13 cellular contexts compared by ENCODE assay signal in the genomic region with DNA sequence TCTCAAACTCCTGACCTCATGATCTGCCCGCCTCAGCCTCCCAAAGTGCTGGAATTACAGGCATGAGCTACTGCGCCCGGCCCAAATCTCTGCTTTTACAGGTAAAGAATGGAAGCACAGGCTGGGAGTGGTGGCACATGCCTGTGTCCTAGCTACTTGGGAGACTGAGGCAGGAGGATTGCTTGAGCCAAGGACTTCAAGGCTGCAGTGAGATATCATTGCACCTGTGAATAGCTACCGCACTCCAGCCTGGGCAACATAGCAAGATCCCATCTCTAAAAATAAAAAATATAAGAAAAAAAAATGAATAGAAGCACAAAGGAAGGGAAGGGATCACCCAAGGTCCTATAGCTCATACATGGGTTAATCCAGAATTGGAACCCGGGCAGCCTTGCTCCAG. TPM values are rescaled to one million over a fixed set of nuclear protein-coding genes. Genes with fewer than 3 reads are reported as not detected.
"Had no signal": no experiment of that assay in that cellular context is flagged by ENCODE, and none has a peak within 500 bp of the region (broad histone marks: within the 10 kb centered on the region; RNA-seq: fewer than 3 reads in every experiment).

No MANE protein-coding gene starts in this region.

- H3K9me3 Mint-ChIP-seq: activated CD4-positive, alpha-beta memory T cell treated with anti-CD3 and anti-CD28 coated beads, Interleukin-2, amount 10 ng/mL, durations not matched to agents 7 days and 5 days; activated naive CD8-positive, alpha-beta T cell treated with anti-CD3 and anti-CD28 coated beads for 36 hours; activated T-cell treated with anti-CD3 and anti-CD28 coated beads, Interleukin-2, amount 50 U/mL, for 72 hours had no signal

- H3K4me3 Mint-ChIP-seq: activated CD4-positive, alpha-beta memory T cell treated with anti-CD3 and anti-CD28 coated beads, Interleukin-2, amount 10 ng/mL, durations not matched to agents 7 days and 5 days; activated naive CD8-positive, alpha-beta T cell treated with anti-CD3 and anti-CD28 coated beads for 36 hours; activated T-cell treated with anti-CD3 and anti-CD28 coated beads, Interleukin-2, amount 50 U/mL, for 72 hours had no signal

- H3K36me3 Mint-ChIP-seq: activated naive CD8-positive, alpha-beta T cell treated with anti-CD3 and anti-CD28 coated beads for 36 hours had no signal

- H3K27me3 ChIP-seq: colonic mucosa, transverse colon had no signal

- H3K9me3 ChIP-seq: colonic mucosa, heart right ventricle, transverse colon had no signal

- H3K4me1 ChIP-seq: colonic mucosa, transverse colon had no signal

- H3K27ac ChIP-seq: colonic mucosa, transverse colon had no signal

- DNase-seq: activated CD4-positive, alpha-beta memory T cell treated with anti-CD3 and anti-CD28 coated beads, Interleukin-2, amount 10 ng/mL, durations not matched to agents 7 days and 5 days; activated gamma-delta T cell treated with Interleukin-2 at 50 U/mL for 16 hours; activated naive CD8-positive, alpha-beta T cell treated with anti-CD3 and anti-CD28 coated beads for 36 hours; activated T-cell treated with anti-CD3 and anti-CD28 coated beads, Interleukin-2, amount 50 U/mL, for 72 hours; colonic mucosa; effector CD4-positive, alpha-beta T cell; heart right ventricle; right cardiac atrium; small intestine; stimulated activated naive CD4-positive, alpha-beta T cell; transverse colon had no signal

- ATAC-seq: activated T-cell treated with anti-CD3 and anti-CD28 coated beads, Interleukin-2, amount 50 U/mL, for 72 hours; left ventricle myocardium superior had no signal

- H3K36me3 ChIP-seq: colonic mucosa, heart right ventricle, transverse colon had no signal

- H3K4me1 Mint-ChIP-seq: activated CD4-positive, alpha-beta memory T cell treated with anti-CD3 and anti-CD28 coated beads, Interleukin-2, amount 10 ng/mL, durations not matched to agents 7 days and 5 days had no signal

- H3K4me3 ChIP-seq: colonic mucosa, heart right ventricle, transverse colon had no signal

- H3K27ac Mint-ChIP-seq: activated CD4-positive, alpha-beta memory T cell treated with anti-CD3 and anti-CD28 coated beads, Interleukin-2, amount 10 ng/mL, durations not matched to agents 7 days and 5 days; activated naive CD8-positive, alpha-beta T cell treated with anti-CD3 and anti-CD28 coated beads for 36 hours; activated T-cell treated with anti-CD3 and anti-CD28 coated beads, Interleukin-2, amount 50 U/mL, for 72 hours had no signal

- H3K27me3 Mint-ChIP-seq: activated CD4-positive, alpha-beta memory T cell treated with anti-CD3 and anti-CD28 coated beads, Interleukin-2, amount 10 ng/mL, durations not matched to agents 7 days and 5 days; activated naive CD8-positive, alpha-beta T cell treated with anti-CD3 and anti-CD28 coated beads for 36 hours had no signal

RNA-seq across cellular contexts. Expression of gene ALPL, which starts 15.0 kb away (rescaled TPM):
- total RNA-seq: activated CD4-positive, alpha-beta memory T cell treated with anti-CD3 and anti-CD28 coated beads, Interleukin-2, amount 10 ng/mL, durations not matched to agents 7 days and 5 days; activated naive CD8-positive, alpha-beta T cell treated with anti-CD3 and anti-CD28 coated beads for 36 hours; T-helper 2 cell treated with Interferon-gamma antibody and Interleukin-4, amounts not matched to agents 100 ng/mL and 5 ng/mL, for 36 hours had no signal
